8 cellular contexts compared by ENCODE assay signal in genomic region chr19:39402417-39403297, GRCh38.
DNase-seq lines count a peak whose midpoint lies in the region; ATAC-seq and TF ChIP-seq lines count a peak whose summit lies in the region.

No MANE protein-coding gene starts in this region.

- peak overlapping the region; percentile 63 for H3K4me3 ChIP-seq in GM06990 (replicated peaks; ENCODE audit: low read depth, low read length)
- H3K4me3 ChIP-seq in effector memory CD4-positive, alpha-beta T cell (ENCODE audit: insufficient read depth, low read depth, low read length, poor library complexity, severe bottlenecking) = peak overlapping the region; percentile 60

- no peaks in the 10 kb centered on the region for H3K27me3 ChIP-seq in GM06990 (replicated peaks; ENCODE audit: control insufficient read depth, insufficient read depth, low read length)
- H3K27me3 ChIP-seq in effector memory CD4-positive, alpha-beta T cell (replicated peaks; ENCODE audit: control insufficient read depth, insufficient read depth, low read length, poor library complexity, severe bottlenecking) = no peaks in the 10 kb centered on the region

- no peak for TF ChIP-seq CTCF in GM06990 (IDR thresholded peaks at IDR 0.05; ENCODE audit: insufficient read depth, low read length, poor library complexity, severe bottlenecking)

- peak; percentile 91 for DNase-seq in GM06990 (ENCODE audit: extremely low read depth, insufficient read length)
- DNase-seq in NK-92 (lab: John Stamatoyannopoulos, UW; ENCODE audit: unreplicated experiment) = peak; percentile 33
- DNase-seq in activated CD8-positive, alpha-beta memory T cell treated with anti-CD3 and anti-CD28 coated beads for 4 hours (ENCODE audit: low read depth in 2 of 2) = peak; percentile 73 to 78
- DNase-seq in effector memory CD4-positive, alpha-beta T cell = peak; percentile 81 to 88 (median 85)
- DNase-seq in medulla oblongata (ENCODE audit: extremely low spot score) = peak; percentile 84
- peak; percentile 66 to 90 (median 77) for DNase-seq in stimulated activated CD4-positive, alpha-beta T cell treated with anti-CD3 and anti-CD28 coated beads, TNF-alpha, amount 100 ng/mL, for 24 hours (ENCODE audit: low read depth in 3 of 3)

- peaks cover 69% of the 10 kb centered on the region for H3K4me1 ChIP-seq in effector memory CD4-positive, alpha-beta T cell (ENCODE audit: control insufficient read depth, insufficient read depth, low read length, poor library complexity, severe bottlenecking)

- ATAC-seq in HG02970 (IDR thresholded peaks at IDR 0.05; ENCODE audit: low FRiP score, unreplicated experiment) (peak; percentile 24), GM21367 (IDR thresholded peaks at IDR 0.05; ENCODE audit: unreplicated experiment) (no peak)

- no peaks in the 10 kb centered on the region for H3K9me3 ChIP-seq in effector memory CD4-positive, alpha-beta T cell (ENCODE audit: control insufficient read depth, low read length)

- peaks cover 3% of the 10 kb centered on the region; the same call in 1 of the 2 replicates for H3K36me3 ChIP-seq in GM06990 (ENCODE audit: control insufficient read depth, insufficient read depth, low read length)
- H3K36me3 ChIP-seq in effector memory CD4-positive, alpha-beta T cell (ENCODE audit: control insufficient read depth, insufficient read depth, low read length) = peaks cover 9% of the 10 kb centered on the region

- peak overlapping the region; percentile 100 for H3K27ac ChIP-seq in effector memory CD4-positive, alpha-beta T cell (ENCODE audit: insufficient read depth, low read length, poor library complexity, severe bottlenecking)

Comparison
In these comparisons a context has a peak if more than half of its experiments do, and no peak if none do; other contexts are left out.
1. DNase-seq: peak in every context shown above with its lines; median percentile 91 in GM06990; 85 in effector memory CD4-positive, alpha-beta T cell; 84 in medulla oblongata; 77 in stimulated activated CD4-positive, alpha-beta T cell treated with anti-CD3 and anti-CD28 coated beads, TNF-alpha, amount 100 ng/mL, for 24 hours; 76 in activated CD8-positive, alpha-beta memory T cell treated with anti-CD3 and anti-CD28 coated beads for 4 hours; 33 in NK-92.